Comparison of ENCODE assay signal across 8 cellular contexts in the genomic region with DNA sequence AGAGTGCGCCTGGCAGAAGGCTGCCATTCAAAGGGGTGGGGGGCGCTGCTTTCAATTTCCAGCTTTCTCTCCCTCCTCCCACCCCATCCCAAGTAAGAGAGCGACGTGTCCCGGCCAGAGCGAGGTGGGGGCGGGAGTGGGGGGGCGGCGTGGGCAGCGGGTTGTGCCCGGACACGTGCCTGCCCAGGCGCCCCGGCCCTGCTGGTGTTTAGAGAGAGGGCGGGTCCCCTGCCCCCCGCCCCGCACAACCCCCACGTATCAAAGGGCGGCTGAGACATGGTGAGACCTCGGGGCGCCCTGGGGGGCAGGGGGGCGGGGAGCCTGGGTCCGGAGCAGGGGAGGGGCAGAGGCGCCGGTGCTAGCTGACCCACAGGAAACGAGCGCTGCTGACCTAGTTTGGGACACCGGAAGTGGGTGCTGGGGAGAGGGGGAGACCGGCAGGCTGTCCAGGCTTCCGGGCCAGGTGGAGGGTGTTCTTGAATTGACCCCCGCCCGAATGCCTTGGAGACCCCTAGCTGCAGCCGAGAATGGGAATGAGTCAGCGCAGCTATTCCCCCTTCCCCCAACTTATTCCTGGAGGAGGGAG. TPM values are rescaled to one million over a fixed set of nuclear protein-coding genes. Genes with fewer than 3 reads are reported as not detected.
DNase-seq lines count a peak whose midpoint lies in the region; ATAC-seq and TF ChIP-seq lines count a peak whose summit lies in the region.

No MANE protein-coding gene starts in this region.

- peak overlapping the region; percentile 100 for H3K27ac ChIP-seq in prostate gland

- ATAC-seq in HG02642 (IDR thresholded peaks at IDR 0.05; ENCODE audit: poor library complexity, unreplicated experiment), result no peak

- H3K4me3 ChIP-seq in MG63 (peak overlapping the region; percentile 97), prostate gland (peak overlapping the region; percentile 68 to 97)

- H3K27me3 ChIP-seq in MG63 (no peaks in the 10 kb centered on the region), prostate gland (replicated peaks; ENCODE audit: insufficient read depth) (no peaks in the 10 kb centered on the region)

- TF ChIP-seq POLR2A in prostate gland (IDR thresholded peaks at IDR 0.05), result no peak

- intact Hi-C loops in prostate gland (cut with DNase I), result no loop called here

- no peak for TF ChIP-seq CTCF in prostate gland (IDR thresholded peaks at IDR 0.05)

- in situ Hi-C loops in G401 (cut with HindIII; ENCODE audit: low sequenced_read_pairs), result no loop called here

- H3K4me1 ChIP-seq in prostate gland (replicated peaks), result peaks cover 30% of the 10 kb centered on the region

- H3K36me3 ChIP-seq in MG63, result peaks cover 51% of the 10 kb centered on the region
- no peaks in the 10 kb centered on the region for H3K36me3 ChIP-seq in prostate gland

- DNase-seq in G401 (ENCODE audit: low spot score) (peak; percentile 57), MG63 (peak; percentile 98), anterior cingulate cortex (lab: John Stamatoyannopoulos, UW) (peak in 47 of 58 donors; percentile 22 to 85 (median 58)), hypothalamus (lab: John Stamatoyannopoulos, UW) (peak in 40 of 51 donors; percentile 27 to 87 (median 58)), prostate gland (ENCODE audit: low spot score) (peak; percentile 40), NCI-H524 treated with DMSO at 0.1 percent for 48 hours (lab: John Stamatoyannopoulos, UW) (no peak), NCI-H2081 treated with DMSO at 0.1 percent for 48 hours (lab: John Stamatoyannopoulos, UW) (no peak)

- H3K9me3 ChIP-seq in MG63, result no peaks in the 10 kb centered on the region; the same call in 1 of the 2 replicates
- H3K9me3 ChIP-seq in prostate gland, result no peaks in the 10 kb centered on the region

- WGBS in prostate gland, result under 1% methylated on average over 33 of the region's 34 CpGs

RNA-seq across cellular contexts. Expression of a gene that starts 1.3 kb away (rescaled TPM):
- 30.6 and 33.0 TPM in 2 replicates for total RNA-seq in G401 (2014; rRNA removed; shearing (Covaris generic))
- total RNA-seq in MG63 (2014; rRNA removed; shearing (Covaris generic); ENCODE audit: low replicate concordance), result 25.7 and 60.5 TPM in 2 replicates
- 100 to 1,000 TPM in 1 of 2 donors, 10 to 100 TPM in 1; 60.0 to 103 TPM for total RNA-seq in prostate gland

RNA-seq across cellular contexts. Expression of a gene that starts 10.5 kb away (rescaled TPM):
- 0.74 TPM in 1 of 2 replicates, not detected in the other for total RNA-seq in G401 (2014; rRNA removed; shearing (Covaris generic))
- total RNA-seq in MG63 (2014; rRNA removed; shearing (Covaris generic); ENCODE audit: low replicate concordance), result not detected in 2 replicates
- total RNA-seq in prostate gland, result not detected

RNA-seq across cellular contexts. Expression of a gene that starts 20.7 kb away (rescaled TPM):
- total RNA-seq in G401 (2014; rRNA removed; shearing (Covaris generic)), result 39.9 and 49.4 TPM in 2 replicates
- 39.6 and 49.6 TPM in 2 replicates for total RNA-seq in MG63 (2014; rRNA removed; shearing (Covaris generic); ENCODE audit: low replicate concordance)
- total RNA-seq in prostate gland, result 10 to 100 TPM; 31.5 to 35.3 TPM

RNA-seq across cellular contexts. Expression of a gene that starts 29.4 kb away (rescaled TPM):
- total RNA-seq in G401 (2014; rRNA removed; shearing (Covaris generic)), result 187 and 192 TPM in 2 replicates
- total RNA-seq in MG63 (2014; rRNA removed; shearing (Covaris generic); ENCODE audit: low replicate concordance), result 124 and 222 TPM in 2 replicates
- total RNA-seq in prostate gland, result 10 to 100 TPM; 33.5 to 47.5 TPM

RNA-seq across cellular contexts. Expression of a gene that starts 29.7 kb away (rescaled TPM):
- 0.31 TPM in 1 of 2 replicates, not detected in the other for total RNA-seq in G401 (2014; rRNA removed; shearing (Covaris generic))
- total RNA-seq in MG63 (2014; rRNA removed; shearing (Covaris generic); ENCODE audit: low replicate concordance), result not detected in 2 replicates
- 1 to 10 TPM; 2.3 to 5.3 TPM for total RNA-seq in prostate gland

Comparison
In these comparisons a context has a peak if more than half of its experiments do, and no peak if none do; other contexts are left out.
1. DNase-seq: peak in G401 (single experiment), MG63 (single experiment), anterior cingulate cortex (47 of 58), hypothalamus (40 of 51) and prostate gland (single experiment); none in NCI-H524 treated with DMSO at 0.1 percent for 48 hours (single experiment) and NCI-H2081 treated with DMSO at 0.1 percent for 48 hours (single experiment).